ENCODE assay signal across 1 cellular context in genomic region chr9:114156311-114156657, GRCh38.
TF ChIP-seq lines count a peak whose summit lies in the region.

No MANE protein-coding gene starts in this region.

TF ChIP-seq in H1, 55 proteins besides CTCF, POLR2A, EP300 and RAD21:
- no peak for TF ChIP-seq SUZ12 (IDR thresholded peaks at IDR 0.05; ENCODE audit: low read length)
- TF ChIP-seq PHF8 (conservative IDR thresholded peaks at IDR 0.05; ENCODE audit: low read depth, low read length), result no peak
- no peak for TF ChIP-seq CEBPB (IDR thresholded peaks at IDR 0.05; ENCODE audit: low read depth, low read length)
- no peak for TF ChIP-seq TAF1 (IDR thresholded peaks at IDR 0.05; ENCODE audit: low read depth, low read length)
- TF ChIP-seq SIN3A (conservative IDR thresholded peaks at IDR 0.05 in 1 of 2, IDR thresholded peaks at IDR 0.05 in 1 of 2; ENCODE audit: low read depth in 1 of 2, low read length in 2 of 2), result 0 out of 4 replicates have a peak, but pooled peaks of 1 of the 2 experiments have one; percentile 34
